ENCODE assay signal across 8 cellular contexts in the genomic region with DNA sequence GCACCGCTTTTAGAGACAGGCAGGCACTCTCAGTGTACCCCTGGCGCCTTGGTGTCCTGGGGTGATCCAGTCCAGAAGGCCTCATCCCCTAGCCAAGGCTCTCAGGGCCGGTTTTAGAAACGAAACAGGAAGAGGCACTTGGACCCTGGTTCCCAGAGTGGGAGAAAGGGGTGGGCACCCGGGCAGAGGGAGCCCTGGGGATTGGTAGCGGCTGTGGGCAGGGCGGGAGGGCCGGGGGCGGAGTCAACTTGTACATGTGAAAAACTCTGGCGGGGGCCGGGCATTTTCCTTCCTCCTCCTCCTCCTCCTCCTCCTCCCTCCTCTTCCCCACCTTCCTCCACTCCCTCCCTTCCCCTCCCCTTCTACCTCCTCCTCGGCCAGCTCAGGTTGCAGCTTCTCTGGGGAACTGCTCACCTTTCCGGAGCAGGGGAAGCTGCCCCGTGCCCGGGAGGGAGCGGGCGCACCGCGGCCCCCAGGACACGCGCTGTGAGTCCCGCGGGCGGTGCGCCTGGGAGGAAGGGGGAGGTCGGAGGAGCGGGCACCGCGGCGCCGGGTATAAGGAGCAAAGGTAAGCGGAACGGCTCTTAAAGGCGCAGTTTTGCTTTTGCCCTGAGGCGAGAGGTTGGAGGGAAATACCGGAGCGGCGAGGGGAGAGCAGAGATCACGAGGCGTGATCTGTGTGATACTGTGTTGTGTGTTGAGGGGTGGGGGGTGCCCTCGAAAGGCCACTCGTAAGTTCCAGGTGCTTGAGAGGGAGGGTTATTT. TPM values are rescaled to one million over a fixed set of nuclear protein-coding genes. Genes with fewer than 3 reads are reported as not detected.
DNase-seq lines count a peak whose midpoint lies in the region; TF ChIP-seq lines count a peak whose summit lies in the region.

A gene (plus strand): TSS at position 359 of the 765 bp plus-strand sequence. CDS start 18,499 bp downstream, outside the sequence.

- TF ChIP-seq CTCF in neutrophil (IDR thresholded peaks at IDR 0.05), result no peak

- H3K4me3 ChIP-seq in neutrophil (ENCODE audit: low read depth in 1 of 2, low read length in 1 of 2), result peak within 1 kb of the TSS; percentile 8 to 41
- H3K4me3 ChIP-seq in urinary bladder (ENCODE audit: low read depth, low read length), result peak within 1 kb of the TSS; percentile 46

- H3K27ac ChIP-seq in neutrophil (no peak within 1 kb of the TSS), urinary bladder (ENCODE audit: low read depth) (no peak within 1 kb of the TSS)

- peaks cover 14% of the 10 kb centered on the region for H3K4me1 Mint-ChIP-seq in activated naive CD4-positive, alpha-beta T cell treated with anti-CD3 and anti-CD28 coated beads, Interleukin-2, amount 10 ng/mL, durations not matched to agents 7 days and 5 days

- intact Hi-C loops in head of caudate nucleus (cut with DNase I), result no loop called here

- no peaks in the 10 kb centered on the region for H3K9me3 ChIP-seq in neutrophil

- peaks cover 50% of the 10 kb centered on the region for H3K27me3 Mint-ChIP-seq in activated naive CD4-positive, alpha-beta T cell treated with anti-CD3 and anti-CD28 coated beads, Interleukin-2, amount 10 ng/mL, durations not matched to agents 7 days and 5 days

- no peaks in the 10 kb centered on the region for H3K36me3 Mint-ChIP-seq in activated naive CD4-positive, alpha-beta T cell treated with anti-CD3 and anti-CD28 coated beads, Interleukin-2, amount 10 ng/mL, durations not matched to agents 7 days and 5 days

- H3K4me1 ChIP-seq in neutrophil (ENCODE audit: control insufficient read depth in 1 of 2, insufficient read depth in 1 of 2, low read depth in 1 of 2, low read length in 1 of 2), result peaks cover 6 to 12% of the 10 kb centered on the region in 2 experiments
- no peaks in the 10 kb centered on the region for H3K4me1 ChIP-seq in urinary bladder (ENCODE audit: insufficient read depth)

- WGBS in urinary bladder, result 5% methylated on average over 42 of the region's 42 CpGs

- no peaks in the 10 kb centered on the region for H3K9me3 Mint-ChIP-seq in activated naive CD4-positive, alpha-beta T cell treated with anti-CD3 and anti-CD28 coated beads, Interleukin-2, amount 10 ng/mL, durations not matched to agents 7 days and 5 days

- H3K4me3 Mint-ChIP-seq in activated naive CD4-positive, alpha-beta T cell treated with anti-CD3 and anti-CD28 coated beads, Interleukin-2, amount 10 ng/mL, durations not matched to agents 7 days and 5 days, result peak within 1 kb of the TSS; percentile 73

- no peak within 1 kb of the TSS for H3K27ac Mint-ChIP-seq in activated naive CD4-positive, alpha-beta T cell treated with anti-CD3 and anti-CD28 coated beads, Interleukin-2, amount 10 ng/mL, durations not matched to agents 7 days and 5 days

- peaks cover 42% of the 10 kb centered on the region for H3K27me3 ChIP-seq in neutrophil

- CTCF ChIA-PET in activated naive CD4-positive, alpha-beta T cell treated with anti-CD3 and anti-CD28 coated beads, Interleukin-2, amount 10 ng/mL, durations not matched to agents 7 days and 5 days (lab: Charles Lee), result interaction anchor here (0.6 to 1.3 kb wide), 3 partner anchors 17 to 88 kb away, joined by 3 read pairs; no protein-coding TSS in a partner anchor

- H3K36me3 ChIP-seq in neutrophil, result no peaks in the 10 kb centered on the region
- no peaks in the 10 kb centered on the region for H3K36me3 ChIP-seq in urinary bladder (ENCODE audit: insufficient read depth)

- DNase-seq in AG08396 (ENCODE audit: low spot score) (peak; percentile 58), HT-29 (ENCODE audit: low spot score) (peak; percentile 78), NOMO-1 treated with dmso at 0.1 percent for 144 hours (lab: John Stamatoyannopoulos, UW; ENCODE audit: unreplicated experiment) (peak; percentile 90), head of caudate nucleus (peak; percentile 82 to 97 (median 92)), NCI-H446 treated with DMSO at 0.1 percent for 48 hours (lab: John Stamatoyannopoulos, UW) (no peak)
- DNase-seq in activated naive CD4-positive, alpha-beta T cell treated with anti-CD3 and anti-CD28 coated beads, Interleukin-2, amount 10 ng/mL, durations not matched to agents 7 days and 5 days, result peak; percentile 67

RNA-seq across cellular contexts. Expression of the gene that starts here (rescaled TPM):
- total RNA-seq in HT-29 (2014; rRNA removed; shearing (Covaris generic)), result 22.2 and 27.6 TPM in 2 replicates
- 3.5 TPM for total RNA-seq in urinary bladder
- 6.0 TPM for polyA plus RNA-seq in urinary bladder
